In the genomic region with DNA sequence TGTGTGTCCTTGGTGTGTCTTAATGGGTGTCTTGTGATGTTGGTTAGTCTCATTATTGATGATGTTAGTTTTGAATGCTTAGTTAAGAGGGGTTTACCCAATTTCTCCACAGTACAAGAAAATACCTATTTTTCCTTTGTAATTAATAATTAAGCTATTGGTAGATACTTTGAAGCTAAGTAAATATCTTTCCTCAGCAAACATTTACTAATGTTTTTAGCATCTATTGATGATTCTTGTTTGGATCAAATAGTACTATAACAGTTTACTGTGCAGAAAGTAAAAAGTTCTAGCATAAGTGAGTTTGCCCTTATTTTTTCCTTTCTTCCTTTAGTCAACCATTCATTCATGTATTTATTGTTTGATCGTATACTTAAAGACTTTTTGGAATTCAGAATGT, we compare ENCODE assay signal across 31 cellular contexts.
"Had no signal": no experiment of that assay in that cellular context is flagged by ENCODE, and none has a peak within 500 bp of the region (broad histone marks: within the 10 kb centered on the region; RNA-seq: fewer than 3 reads in every experiment).

No MANE protein-coding gene starts in this region.

- H3K27me3 ChIP-seq: breast epithelium, esophagus squamous epithelium, suprapubic skin, tibial nerve had no signal

- H3K36me3 Mint-ChIP-seq: activated naive CD4-positive, alpha-beta T cell treated with anti-CD3 and anti-CD28 coated beads, Interleukin-2, amount 50 U/mL, for 72 hours; naive thymus-derived CD8-positive, alpha-beta T cell; WTC11 had no signal

- H3K27ac ChIP-seq: breast epithelium, esophagus squamous epithelium, lower lobe of right lung, suprapubic skin, tibial nerve had no signal

- H3K4me3 ChIP-seq: breast epithelium, esophagus squamous epithelium, lower lobe of right lung, smooth muscle cell, suprapubic skin, tibial nerve had no signal

- H3K36me3 ChIP-seq: breast epithelium had no signal

- H3K4me1 Mint-ChIP-seq: immature natural killer cell; naive thymus-derived CD8-positive, alpha-beta T cell; stimulated activated naive CD8-positive, alpha-beta T cell treated with anti-CD3 and anti-CD28 coated beads, Interleukin-15, amount 100 ng/mL, for 72 hours had no signal

- H3K9me3 Mint-ChIP-seq: activated naive CD4-positive, alpha-beta T cell treated with anti-CD3 and anti-CD28 coated beads, Interleukin-2, amount 50 U/mL, for 72 hours; activated T-helper 2 cell treated with anti-CD3 and anti-CD28 coated beads, Interferon-gamma antibody, Interleukin-2, Interleukin-4, amounts not matched to agents 10 μg/mL and 5 μg/mL and 100 μg/mL, durations not matched to agents 14 hours and 24 hours and 36 hours; dendritic cell treated with granulocyte-macrophage colony-stimulating factor and Interleukin-4, amounts not matched to agents 40 ng/mL and 50 ng/mL, for 4 days; immature natural killer cell; naive thymus-derived CD8-positive, alpha-beta T cell; stimulated activated memory B cell treated with anti-CD40 and anti-IgM and Interleukin-4, amounts not matched to agents 10 μg/mL and 1 μg/mL and 100 μg/mL, for 72 hours; stimulated activated naive CD8-positive, alpha-beta T cell treated with anti-CD3 and anti-CD28 coated beads, Interleukin-15, amount 100 ng/mL, for 72 hours; WTC11 had no signal

- H3K4me2 ChIP-seq: smooth muscle cell had no signal

- H3K4me3 Mint-ChIP-seq: activated CD8-positive, alpha-beta memory T cell treated with anti-CD3 and anti-CD28 coated beads, Interleukin-2, amount 10 ng/mL, durations not matched to agents 7 days and 5 days; activated CD8-positive, alpha-beta T cell treated with anti-CD3 and anti-CD28 coated beads, Interleukin-2, amount 10 ng/mL, durations not matched to agents 7 days and 5 days; dendritic cell treated with granulocyte-macrophage colony-stimulating factor and Interleukin-4, amounts not matched to agents 40 ng/mL and 50 ng/mL, for 4 days; immature natural killer cell; naive thymus-derived CD8-positive, alpha-beta T cell; stimulated activated memory B cell treated with anti-CD40 and anti-IgM and Interleukin-4, amounts not matched to agents 10 μg/mL and 1 μg/mL and 100 μg/mL, for 72 hours; stimulated activated naive CD8-positive, alpha-beta T cell treated with anti-CD3 and anti-CD28 coated beads, Interleukin-15, amount 100 ng/mL, for 72 hours; T-helper 17 cell; WTC11 had no signal

- ATAC-seq: activated CD8-positive, alpha-beta memory T cell treated with anti-CD3 and anti-CD28 coated beads, Interleukin-2, amount 10 ng/mL, durations not matched to agents 7 days and 5 days; activated CD8-positive, alpha-beta T cell treated with anti-CD3 and anti-CD28 coated beads, Interleukin-2, amount 10 ng/mL, durations not matched to agents 7 days and 5 days; activated naive CD4-positive, alpha-beta T cell treated with anti-CD3 and anti-CD28 coated beads, Interleukin-2, amount 50 U/mL, for 72 hours; left colon; lower lobe of right lung; naive thymus-derived CD8-positive, alpha-beta T cell; sciatic nerve; stimulated activated memory B cell treated with anti-CD40 and anti-IgM and Interleukin-4, amounts not matched to agents 10 μg/mL and 1 μg/mL and 100 μg/mL, for 72 hours; stimulated activated naive CD8-positive, alpha-beta T cell treated with anti-CD3 and anti-CD28 coated beads, Interleukin-15, amount 100 ng/mL, for 72 hours; T-helper 17 cell; WTC11 had no signal

- H3K27ac Mint-ChIP-seq: activated CD8-positive, alpha-beta memory T cell treated with anti-CD3 and anti-CD28 coated beads, Interleukin-2, amount 10 ng/mL, durations not matched to agents 7 days and 5 days; activated CD8-positive, alpha-beta T cell treated with anti-CD3 and anti-CD28 coated beads, Interleukin-2, amount 10 ng/mL, durations not matched to agents 7 days and 5 days; activated naive CD4-positive, alpha-beta T cell treated with anti-CD3 and anti-CD28 coated beads, Interleukin-2, amount 50 U/mL, for 72 hours; activated T-helper 2 cell treated with anti-CD3 and anti-CD28 coated beads, Interferon-gamma antibody, Interleukin-2, Interleukin-4, amounts not matched to agents 10 μg/mL and 5 μg/mL and 100 μg/mL, durations not matched to agents 14 hours and 24 hours and 36 hours; dendritic cell treated with granulocyte-macrophage colony-stimulating factor and Interleukin-4, amounts not matched to agents 40 ng/mL and 50 ng/mL, for 4 days; immature natural killer cell; naive thymus-derived CD8-positive, alpha-beta T cell; stimulated activated memory B cell treated with anti-CD40 and anti-IgM and Interleukin-4, amounts not matched to agents 10 μg/mL and 1 μg/mL and 100 μg/mL, for 72 hours; stimulated activated naive CD8-positive, alpha-beta T cell treated with anti-CD3 and anti-CD28 coated beads, Interleukin-15, amount 100 ng/mL, for 72 hours; T-helper 17 cell; WTC11 had no signal

- H3K27me3 Mint-ChIP-seq: dendritic cell treated with granulocyte-macrophage colony-stimulating factor and Interleukin-4, amounts not matched to agents 40 ng/mL and 50 ng/mL, for 4 days; stimulated activated memory B cell treated with anti-CD40 and anti-IgM and Interleukin-4, amounts not matched to agents 10 μg/mL and 1 μg/mL and 100 μg/mL, for 72 hours had no signal

- H3K9me3 ChIP-seq: breast epithelium, esophagus squamous epithelium, lower lobe of right lung, suprapubic skin, tibial nerve had no signal

- DNase-seq: activated CD8-positive, alpha-beta memory T cell treated with anti-CD3 and anti-CD28 coated beads, Interleukin-2, amount 10 ng/mL, durations not matched to agents 7 days and 5 days; activated CD8-positive, alpha-beta T cell treated with anti-CD3 and anti-CD28 coated beads, Interleukin-2, amount 10 ng/mL, durations not matched to agents 7 days and 5 days; activated T-cell treated with anti-CD3 and anti-CD28 coated beads, Interleukin-2, amount 50 U/mL, for 48 hours; central memory CD4-positive, alpha-beta T cell; effector CD4-positive, alpha-beta T cell; esophagus squamous epithelium; foreskin melanocyte; glutamatergic neuron; hippocampal formation; immature natural killer cell; kidney; left colon; lower lobe of right lung; mesenchymal stem cell; naive thymus-derived CD8-positive, alpha-beta T cell; posterior cingulate gyrus; stimulated activated CD4-positive, alpha-beta T cell treated with anti-CD3 and anti-CD28 coated beads, Interleukin-1b, Interleukin-23, amount 100 ng/mL, for 48 hours; stimulated activated CD4-positive, alpha-beta T cell treated with anti-CD3 and anti-CD28 coated beads, Interleukin-4, amount 100 ng/mL, for 4 hours; stimulated activated CD8-positive, alpha-beta memory T cell treated with anti-CD3 and anti-CD28 coated beads, Interleukin-4, amount 100 ng/mL, for 48 hours; stimulated activated naive CD8-positive, alpha-beta T cell treated with anti-CD3 and anti-CD28 coated beads, Interleukin-15, amount 100 ng/mL, for 72 hours; T-helper 17 cell had no signal
